In the genomic region with DNA sequence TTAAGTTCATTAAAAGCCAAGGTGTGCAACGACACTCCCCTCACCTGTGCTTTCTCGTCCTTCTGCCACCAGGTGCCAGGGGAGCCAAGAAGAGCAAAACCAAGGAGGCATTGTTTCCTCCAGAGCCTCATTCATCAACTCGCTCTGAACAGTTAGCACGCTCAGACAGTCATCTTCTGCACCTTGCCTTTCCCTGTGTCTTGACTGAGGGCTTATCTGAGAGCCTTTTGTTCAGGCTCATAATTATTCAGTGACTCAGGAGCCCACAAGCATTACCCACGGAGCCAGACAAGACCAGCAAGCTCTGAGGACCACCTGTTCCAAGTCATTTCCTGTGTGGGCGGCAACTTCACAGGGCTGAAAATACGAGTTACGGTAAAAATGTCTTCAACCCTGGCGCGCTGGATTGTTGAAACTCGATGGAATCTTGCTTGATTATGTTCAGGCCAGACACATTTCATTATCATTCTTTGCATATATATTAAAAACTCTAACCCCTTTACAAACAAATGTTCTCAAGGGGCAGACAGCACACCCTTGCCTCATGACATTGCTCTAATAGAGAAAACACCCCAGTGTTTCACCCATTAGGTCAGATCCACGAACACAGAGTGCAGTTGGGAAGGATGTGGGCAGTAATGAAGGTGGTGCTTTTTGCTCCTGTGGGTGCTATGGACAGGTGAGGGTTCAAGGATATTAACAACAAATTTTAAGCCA, we compare ENCODE assay signal across 8 cellular contexts.
DNase-seq lines count a peak whose midpoint lies in the region; TF ChIP-seq lines count a peak whose summit lies in the region.

No MANE protein-coding gene starts in this region.

- H3K18ac ChIP-seq in mesenchymal stem cell (ENCODE audit: low read depth in 1 of 2, low read length in 2 of 2): peak overlapping the region in 1 of 2 experiments; percentile 30

- no peaks in the 10 kb centered on the region for H3K9me3 ChIP-seq in A673 (ENCODE audit: low read depth, low read length, poor library complexity, severe bottlenecking)
- H3K9me3 ChIP-seq in MG63: no peaks in the 10 kb centered on the region
- H3K9me3 ChIP-seq in mesenchymal stem cell (ENCODE audit: control insufficient read depth, low read length): no peaks in the 10 kb centered on the region
- no peaks in the 10 kb centered on the region; the same call in 1 of the 2 replicates for H3K9me3 ChIP-seq in HAP-1

- H3K4me1 ChIP-seq in A673 (ENCODE audit: insufficient read depth, low read length, poor library complexity, severe bottlenecking) (no peaks in the 10 kb centered on the region), mesenchymal stem cell (ENCODE audit: control insufficient read depth, insufficient read depth, low read depth, low read length) (peaks cover 13% of the 10 kb centered on the region), HAP-1 (no peaks in the 10 kb centered on the region)

- peak overlapping the region; percentile 53 for H2AK5ac ChIP-seq in mesenchymal stem cell (ENCODE audit: low read length, severe bottlenecking)

- CTCF ChIA-PET in A673 (lab: Charles Lee): no interaction called here

- H2AFZ ChIP-seq in mesenchymal stem cell (ENCODE audit: low read depth, low read length): no peak overlapping the region

- H3K27ac ChIP-seq in A673 (ENCODE audit: low read depth, low read length, poor library complexity, severe bottlenecking): no peak overlapping the region
- no peak overlapping the region for H3K27ac ChIP-seq in mesenchymal stem cell (ENCODE audit: low read length, poor library complexity, severe bottlenecking)

- no peak overlapping the region for H4K91ac ChIP-seq in mesenchymal stem cell (ENCODE audit: low read length)

- H3K14ac ChIP-seq in mesenchymal stem cell (ENCODE audit: low read length in 2 of 2): no peak overlapping the region

- POLR2A ChIA-PET in A673 (lab: Charles Lee; ENCODE audit: low non-redundant PET): no interaction called here

- H3K36me3 ChIP-seq in A673 (ENCODE audit: insufficient read depth, low read length, poor library complexity, severe bottlenecking) (no peaks in the 10 kb centered on the region), MG63 (no peaks in the 10 kb centered on the region), mesenchymal stem cell (ENCODE audit: control insufficient read depth in 1 of 2, insufficient read depth in 2 of 2, low read depth in 1 of 2, low read length in 2 of 2) (no peaks in the 10 kb centered on the region), HAP-1 (replicated peaks) (no peaks in the 10 kb centered on the region)

- no peak overlapping the region for H2BK5ac ChIP-seq in mesenchymal stem cell (ENCODE audit: low read depth, low read length, poor library complexity, severe bottlenecking)

- intact Hi-C loops in A673 (cut with micrococcal nuclease; ENCODE audit: unreplicated experiment): no loop called here

- no peak overlapping the region for H3K4ac ChIP-seq in mesenchymal stem cell (ENCODE audit: low read depth in 1 of 2, low read length in 2 of 2)

- WGBS in mesenchymal stem cell: 53% methylated on average over 11 of the region's 12 CpGs

- H3K27me3 ChIP-seq in A673 (replicated peaks; ENCODE audit: insufficient read depth, low read depth, low read length, poor library complexity) (no peaks in the 10 kb centered on the region), MG63 (no peaks in the 10 kb centered on the region), mesenchymal stem cell (ENCODE audit: control insufficient read depth in 1 of 2, insufficient read depth in 1 of 2, low read length in 2 of 2) (no peaks in the 10 kb centered on the region), HAP-1 (ENCODE audit: low read depth) (no peaks in the 10 kb centered on the region)

- H2BK15ac ChIP-seq in mesenchymal stem cell (ENCODE audit: low read depth, poor library complexity, severe bottlenecking): no peak overlapping the region

- in situ Hi-C loops in HAP-1 (cut with MboI; ENCODE audit: low sequenced_read_pairs): no loop called here

- peak overlapping the region in 1 of 2 experiments; percentile 0 for H2BK12ac ChIP-seq in mesenchymal stem cell (ENCODE audit: low read length in 2 of 2)

- BruUV-seq in A673 (replicated peaks; lab: Mats Ljungman, UMichigan): no TSS peak

- H4K8ac ChIP-seq in mesenchymal stem cell (ENCODE audit: low read length): no peak overlapping the region

- H3K23ac ChIP-seq in mesenchymal stem cell (ENCODE audit: low read length in 2 of 2): no peak overlapping the region

- no peak overlapping the region for H3K9ac ChIP-seq in mesenchymal stem cell (ENCODE audit: low read length)

- no peak overlapping the region for H3K4me2 ChIP-seq in mesenchymal stem cell (ENCODE audit: low read length, poor library complexity, severe bottlenecking)

- no peaks in the 10 kb centered on the region for H3K79me1 ChIP-seq in mesenchymal stem cell (replicated peaks; ENCODE audit: low read length, poor library complexity, severe bottlenecking)

- no peak overlapping the region for H2BK120ac ChIP-seq in mesenchymal stem cell (ENCODE audit: low read depth, low read length)

- H3K4me3 ChIP-seq in A673 (ENCODE audit: low read depth, low read length, poor library complexity, severe bottlenecking) (no peak overlapping the region), MG63 (no peak overlapping the region), mesenchymal stem cell (ENCODE audit: insufficient read depth in 1 of 2, low read depth in 1 of 2, low read length in 2 of 2) (no peak overlapping the region), HAP-1 (no peak overlapping the region)

- peak; percentile 0 for DNase-seq in A673 (ENCODE audit: low spot score)
- peak; percentile 19 for DNase-seq in MG63
- DNase-seq in activated T-cell treated with anti-CD3 and anti-CD28 coated beads for 48 hours (ENCODE audit: low read depth): peak; percentile 63
- DNase-seq in mesenchymal stem cell: peak; percentile 54
- no peak for DNase-seq in globus pallidus (ENCODE audit: low spot score)
- no peak for DNase-seq in OCI-M2 (lab: John Stamatoyannopoulos, UW; ENCODE audit: unreplicated experiment)
- no peak for DNase-seq in NCI-H1105 (lab: John Stamatoyannopoulos, UW)
- no peak for DNase-seq in HAP-1 (ENCODE audit: low spot score in 2 of 2)

- no peak for TF ChIP-seq CTCF in A673 (conservative IDR thresholded peaks at IDR 0.05; ENCODE audit: low read depth, low read length)

Comparison
In these comparisons a context has a peak if more than half of its experiments do, and no peak if none do; other contexts are left out.
1. DNase-seq: peak in A673 (single experiment), MG63 (single experiment), activated T-cell treated with anti-CD3 and anti-CD28 coated beads for 48 hours (single experiment) and mesenchymal stem cell (single experiment); none in globus pallidus (single experiment), OCI-M2 (single experiment), NCI-H1105 (single experiment) and HAP-1 (0 of 2).